Comparison of ENCODE assay signal across 8 cellular contexts in genomic region chr5:154405078-154405792, GRCh38. TPM values are rescaled to one million over a fixed set of nuclear protein-coding genes. Genes with fewer than 3 reads are reported as not detected.
DNase-seq lines count a peak whose midpoint lies in the region; ATAC-seq and TF ChIP-seq lines count a peak whose summit lies in the region.

No MANE protein-coding gene starts in this region.

- peak; percentile 74 for TF ChIP-seq CTCF in PC-3 (conservative IDR thresholded peaks at IDR 0.05; ENCODE audit: low read depth, low read length)
- TF ChIP-seq CTCF in nephron (IDR thresholded peaks at IDR 0.05; ENCODE audit: unreplicated experiment in 3 of 3) = peak; percentile 88 to 93 (median 90)

- H3K27me3 ChIP-seq in HUES6 (ENCODE audit: control insufficient read depth, insufficient read depth, low read length) (no peaks in the 10 kb centered on the region), PC-3 (ENCODE audit: low read length) (no peaks in the 10 kb centered on the region)

- H3K4me3 ChIP-seq in HUES6 (ENCODE audit: low read depth, low read length) = peak overlapping the region; percentile 37; the same call in 1 of the 2 replicates
- peak overlapping the region; percentile 61 for H3K4me3 ChIP-seq in PC-3 (ENCODE audit: low read length)

- H3K4me1 ChIP-seq in HUES6 (ENCODE audit: control insufficient read depth, insufficient read depth, low read length) (peaks cover 11% of the 10 kb centered on the region; the same call in 1 of the 2 replicates), PC-3 (ENCODE audit: insufficient read depth, low read length) (peaks cover 23% of the 10 kb centered on the region)

- H3K36me3 ChIP-seq in HUES6 (ENCODE audit: control insufficient read depth, insufficient read depth, low read length) (no peaks in the 10 kb centered on the region), PC-3 (ENCODE audit: low read depth, low read length) (no peaks in the 10 kb centered on the region)

- H3K9me3 ChIP-seq in HUES6 (ENCODE audit: control insufficient read depth, insufficient read depth, low read depth, low read length) (no peaks in the 10 kb centered on the region), PC-3 (ENCODE audit: low read length) (no peaks in the 10 kb centered on the region)

- CTCF ChIA-PET in PC-3 (lab: Charles Lee) = interaction anchor here (0.6 to 1.6 kb wide), 11 partner anchors 37 to 430 kb away, joined by 3 to 13 read pairs (median 4); no protein-coding TSS in a partner anchor

- intact Hi-C loops in PC-3 (cut with micrococcal nuclease) = loop anchor here (1.0 to 10.0 kb wide), 4 partner anchors 70 to 431 kb away; no protein-coding TSS in a partner anchor

- H3K27ac ChIP-seq in HUES6 (ENCODE audit: low read depth, low read length) = no peak overlapping the region
- peak overlapping the region; percentile 54 for H3K27ac ChIP-seq in PC-3 (ENCODE audit: low read length)

- peak overlapping the region; percentile 73 to 77 for H3K4me3 Mint-ChIP-seq in activated T-cell treated with anti-CD3 and anti-CD28 coated beads, Interleukin-2, amount 50 U/mL, for 72 hours
- H3K4me3 Mint-ChIP-seq in nephron = peak overlapping the region; percentile 75 to 81 (median 79)

- H3K9ac ChIP-seq in HUES6 (ENCODE audit: low read length) (peak overlapping the region; percentile 32), PC-3 (ENCODE audit: low read length) (peak overlapping the region; percentile 49; the same call in 1 of the 2 replicates)

- H3F3A ChIP-seq in PC-3 (ENCODE audit: low read length, unreplicated experiment) = no peaks in the 10 kb centered on the region

- no peaks in the 10 kb centered on the region for H4K20me1 ChIP-seq in PC-3 (ENCODE audit: low read length)

- POLR2A ChIA-PET in PC-3 (lab: Charles Lee; ENCODE audit: unreplicated experiment) = interaction anchor here (0.5 kb wide), 1 partner anchor 97 kb away, joined by 4 read pairs; no protein-coding TSS in a partner anchor

- ATAC-seq in GM21526 (IDR thresholded peaks at IDR 0.05; ENCODE audit: low FRiP score, unreplicated experiment) (peak; percentile 95), PC-3 (peak; percentile 83)
- peak; percentile 95 to 96 for ATAC-seq in activated T-cell treated with anti-CD3 and anti-CD28 coated beads, Interleukin-2, amount 50 U/mL, for 72 hours (replicated peaks in 1 of 2)

- BruUV-seq in PC-3 (replicated peaks; lab: Mats Ljungman, UMichigan) = no TSS peak

- no peak overlapping the region for H3K27ac Mint-ChIP-seq in activated T-cell treated with anti-CD3 and anti-CD28 coated beads, Interleukin-2, amount 50 U/mL, for 72 hours
- H3K27ac Mint-ChIP-seq in nephron = peak overlapping the region in 1 of 3 experiments; percentile 13

- H3K79me2 ChIP-seq in PC-3 (ENCODE audit: low read length) = no peaks in the 10 kb centered on the region

- peaks cover 13% of the 10 kb centered on the region for H3K4me1 Mint-ChIP-seq in activated T-cell treated with anti-CD3 and anti-CD28 coated beads, Interleukin-2, amount 50 U/mL, for 72 hours (ENCODE audit: low read depth)
- peaks cover 8% of the 10 kb centered on the region for H3K4me1 Mint-ChIP-seq in nephron

- H3K36me3 Mint-ChIP-seq in activated T-cell treated with anti-CD3 and anti-CD28 coated beads, Interleukin-2, amount 50 U/mL, for 72 hours (ENCODE audit: insufficient read depth in 2 of 2) = no peaks in the 10 kb centered on the region
- no peaks in the 10 kb centered on the region for H3K36me3 Mint-ChIP-seq in nephron (ENCODE audit: low read depth)

- peak overlapping the region; percentile 93 for H2AFZ ChIP-seq in PC-3 (ENCODE audit: low read length)

- H3K4me2 ChIP-seq in PC-3 (ENCODE audit: low read length) = peak overlapping the region; percentile 88

- no peaks in the 10 kb centered on the region for H3K27me3 Mint-ChIP-seq in activated T-cell treated with anti-CD3 and anti-CD28 coated beads, Interleukin-2, amount 50 U/mL, for 72 hours (ENCODE audit: low read depth)
- H3K27me3 Mint-ChIP-seq in nephron (ENCODE audit: low read depth) = peaks cover 18% of the 10 kb centered on the region

- H3K9me3 Mint-ChIP-seq in activated T-cell treated with anti-CD3 and anti-CD28 coated beads, Interleukin-2, amount 50 U/mL, for 72 hours = no peaks in the 10 kb centered on the region
- H3K9me3 Mint-ChIP-seq in nephron = no peaks in the 10 kb centered on the region

- DNase-seq in DMS53 (lab: John Stamatoyannopoulos, UW) (peak; percentile 72), PC-3 (peak; percentile 80), fibroblast of peridontal ligament (ENCODE audit: extremely low read depth) (peak; percentile 68)
- DNase-seq in activated T-cell treated with anti-CD3 and anti-CD28 coated beads, Interleukin-2, amount 50 U/mL, for 72 hours = peak; percentile 80 to 81
- peak; percentile 10 to 65 (median 46) for DNase-seq in stimulated activated naive CD4-positive, alpha-beta T cell (lab: John Stamatoyannopoulos, UW)

- no peaks in the 10 kb centered on the region for H3K9me2 ChIP-seq in PC-3 (replicated peaks; ENCODE audit: low read length)

RNA-seq across cellular contexts. Expression of gene SAP30L, which starts 40.6 kb away (rescaled TPM):
- total RNA-seq in PC-3 (2014; rRNA removed) = 17.2 and 36.0 TPM in 2 replicates
- 10 to 100 TPM; 42.5 to 45.3 TPM for total RNA-seq in activated T-cell treated with anti-CD3 and anti-CD28 coated beads, Interleukin-2, amount 50 U/mL, for 72 hours
